23 cellular contexts compared by ENCODE assay signal in genomic region chr7:138307633-138308032, GRCh38.
"Had no signal": no experiment of that assay in that cellular context is flagged by ENCODE, and none has a peak within 500 bp of the region (broad histone marks: within the 10 kb centered on the region; RNA-seq: fewer than 3 reads in every experiment).

No MANE protein-coding gene starts in this region.

- H3K4me3 ChIP-seq: colonic mucosa, esophagus squamous epithelium, gastrocnemius medialis, heart right ventricle, left lung, lower lobe of right lung had no signal

- H3K27me3 ChIP-seq: colonic mucosa, esophagus squamous epithelium, gastrocnemius medialis, heart right ventricle, left lung had no signal

- H3K4me1 ChIP-seq: colonic mucosa, esophagus squamous epithelium, gastrocnemius medialis, heart right ventricle, left lung, lower lobe of right lung had no signal

- H3K27ac ChIP-seq: colonic mucosa, epithelial cell of prostate, esophagus squamous epithelium, gastrocnemius medialis, heart right ventricle, left lung, lower lobe of right lung had no signal

- H3K4me3 Mint-ChIP-seq: dendritic cell treated with granulocyte-macrophage colony-stimulating factor and Interleukin-4, amounts not matched to agents 40 ng/mL and 50 ng/mL, for 4 days; effector memory CD8-positive, alpha-beta T cell; endodermal cell had no signal

- H3K9me3 Mint-ChIP-seq: effector memory CD8-positive, alpha-beta T cell had no signal

- H3K27me3 Mint-ChIP-seq: dendritic cell treated with granulocyte-macrophage colony-stimulating factor and Interleukin-4, amounts not matched to agents 40 ng/mL and 50 ng/mL, for 4 days had no signal

- DNase-seq: colonic mucosa; cortex of kidney; effector CD8-positive, alpha-beta T cell; effector memory CD8-positive, alpha-beta T cell; endodermal cell; erythroblast; esophagus squamous epithelium; foreskin fibroblast; foreskin melanocyte; gastrocnemius medialis; glutamatergic neuron; head of caudate nucleus; heart right ventricle; hippocampal formation; left cardiac atrium; left lung; left ventricle myocardium superior; lower lobe of right lung; mesendoderm; midbrain had no signal

- H3K27ac Mint-ChIP-seq: dendritic cell treated with granulocyte-macrophage colony-stimulating factor and Interleukin-4, amounts not matched to agents 40 ng/mL and 50 ng/mL, for 4 days; effector memory CD8-positive, alpha-beta T cell; endodermal cell had no signal

- H3K36me3 ChIP-seq: colonic mucosa, esophagus squamous epithelium, gastrocnemius medialis, heart right ventricle, left lung, lower lobe of right lung had no signal

- H3K9me3 ChIP-seq: colonic mucosa, esophagus squamous epithelium, gastrocnemius medialis, lower lobe of right lung had no signal

- ATAC-seq: effector memory CD8-positive, alpha-beta T cell; esophagus mucosa; gastrocnemius medialis; heart right ventricle; left cardiac atrium; left lung; left ventricle myocardium superior; lower lobe of right lung had no signal
